Comparison of ENCODE assay signal across 7 cellular contexts in the genomic region with DNA sequence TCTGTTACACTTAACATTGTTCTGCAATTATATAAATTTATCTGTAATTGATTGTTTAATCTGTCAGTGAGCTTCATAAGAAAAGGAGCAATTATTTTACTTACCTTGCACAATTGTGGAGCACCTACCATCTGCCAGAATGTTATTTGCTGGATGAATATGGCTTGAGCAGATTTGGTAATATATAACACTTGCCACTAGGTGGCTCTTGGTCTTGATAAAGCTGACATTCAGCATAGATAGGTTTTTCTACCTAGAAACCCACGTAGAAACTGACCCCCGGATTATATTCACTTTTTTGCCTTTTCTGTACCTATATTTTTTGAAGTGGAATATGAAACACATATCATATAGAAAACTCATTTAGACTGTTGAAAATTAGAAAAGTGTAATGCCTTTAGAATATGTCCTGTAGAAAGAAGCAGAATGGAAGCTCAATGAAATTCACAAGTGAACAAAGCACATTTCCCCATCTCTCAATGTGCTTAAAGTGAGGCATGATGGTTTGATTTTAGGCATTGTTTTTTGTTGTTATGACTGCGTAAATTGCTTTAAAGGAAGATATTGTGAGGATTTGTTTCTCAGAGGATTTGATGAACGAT. TPM values are rescaled to one million over a fixed set of nuclear protein-coding genes. Genes with fewer than 3 reads are reported as not detected.
DNase-seq lines count a peak whose midpoint lies in the region; ATAC-seq and TF ChIP-seq lines count a peak whose summit lies in the region.

No MANE protein-coding gene starts in this region.

- peaks cover 100% of the 10 kb centered on the region for H3K79me2 ChIP-seq in GM23338 (replicated peaks; ENCODE audit: insufficient read depth)
- H3K79me2 ChIP-seq in mesendoderm (ENCODE audit: control insufficient read depth, insufficient read depth, low read length) = peaks cover 72% of the 10 kb centered on the region

- no peaks in the 10 kb centered on the region for H3K36me3 ChIP-seq in GM06990 (ENCODE audit: control insufficient read depth, insufficient read depth, low read length)
- H3K36me3 ChIP-seq in GM23338 (ENCODE audit: insufficient read depth) = no peaks in the 10 kb centered on the region
- no peaks in the 10 kb centered on the region for H3K36me3 ChIP-seq in endocrine pancreas (ENCODE audit: control insufficient read depth, insufficient read depth, low read length)
- no peaks in the 10 kb centered on the region for H3K36me3 ChIP-seq in mesendoderm (ENCODE audit: control insufficient read depth, insufficient read depth, low read length)

- peak; percentile 52 for TF ChIP-seq CTCF in GM06990 (IDR thresholded peaks at IDR 0.05; ENCODE audit: insufficient read depth, low read length, poor library complexity, severe bottlenecking)
- TF ChIP-seq CTCF in GM23338 (conservative IDR thresholded peaks at IDR 0.05; ENCODE audit: low read depth in 2 of 2) = peak; percentile 66 to 86

- H3K4me2 ChIP-seq in GM23338 (peak overlapping the region; percentile 48), mesendoderm (ENCODE audit: low read length) (no peak overlapping the region)

- H3K27me3 Mint-ChIP-seq in GM23338 (ENCODE audit: insufficient read depth, low read depth, poor library complexity) = no peaks in the 10 kb centered on the region

- no peak overlapping the region for H2AFZ ChIP-seq in GM23338

- H3K23ac ChIP-seq in mesendoderm (ENCODE audit: low read length) = no peak overlapping the region

- H4K8ac ChIP-seq in mesendoderm (ENCODE audit: low read depth, low read length) = no peak overlapping the region

- H3K4me3 Mint-ChIP-seq in GM23338 = peak overlapping the region; percentile 42

- H3K4me1 ChIP-seq in GM23338 (ENCODE audit: insufficient read depth) (peaks cover 83% of the 10 kb centered on the region), endocrine pancreas (ENCODE audit: control insufficient read depth, insufficient read depth, low read length) (peaks cover 5% of the 10 kb centered on the region), mesendoderm (ENCODE audit: control insufficient read depth, low read depth, low read length) (peaks cover 12% of the 10 kb centered on the region)

- H3K27ac ChIP-seq in GM23338 (ENCODE audit: low read depth) = peak overlapping the region; percentile 89; the same call in 1 of the 2 replicates
- no peak overlapping the region for H3K27ac ChIP-seq in mesendoderm (ENCODE audit: low read depth, low read length)

- peak; percentile 79 for ATAC-seq in GM23338
- ATAC-seq in GM19328 (IDR thresholded peaks at IDR 0.05; ENCODE audit: unreplicated experiment) = no peak

- no peak for DNase-seq in GM06990 (ENCODE audit: extremely low read depth, insufficient read length)
- DNase-seq in GM23338 (ENCODE audit: low spot score) = peak; percentile 83
- peak; percentile 65 for DNase-seq in M059J (ENCODE audit: low read depth)
- DNase-seq in SIG-M5 treated with dmso at 0.1 percent for 504 hours (lab: John Stamatoyannopoulos, UW; ENCODE audit: unreplicated experiment) = peak; percentile 59
- DNase-seq in mesendoderm = peak; percentile 77

- no peak overlapping the region for H2AK5ac ChIP-seq in mesendoderm (ENCODE audit: low read length)

- peaks cover 2% of the 10 kb centered on the region; the same call in 1 of the 2 replicates for H3F3A ChIP-seq in GM23338 (replicated peaks; ENCODE audit: low read depth)

- H3K27me3 ChIP-seq in GM06990 (replicated peaks; ENCODE audit: control insufficient read depth, insufficient read depth, low read length) (no peaks in the 10 kb centered on the region), GM23338 (ENCODE audit: insufficient read depth) (no peaks in the 10 kb centered on the region), endocrine pancreas (ENCODE audit: control insufficient read depth, insufficient read depth, low read length) (no peaks in the 10 kb centered on the region), mesendoderm (ENCODE audit: insufficient read depth, low read length, poor library complexity) (no peaks in the 10 kb centered on the region)

- H3K9me3 ChIP-seq in endocrine pancreas (ENCODE audit: control insufficient read depth, low read length) = no peaks in the 10 kb centered on the region

- WGBS in mesendoderm (ENCODE audit: extremely low coverage, insufficient coverage, low lambda C conversion rate) = 100% methylated on average over 2 of the region's 4 CpGs

- H4K5ac ChIP-seq in mesendoderm (ENCODE audit: low read length) = no peak overlapping the region

- H3K4ac ChIP-seq in mesendoderm (ENCODE audit: low read depth, low read length) = no peak overlapping the region

- no peak overlapping the region for H2BK5ac ChIP-seq in mesendoderm (ENCODE audit: low read length)

- H3K4me1 Mint-ChIP-seq in GM23338 = peaks cover 52% of the 10 kb centered on the region

- H2BK120ac ChIP-seq in mesendoderm (ENCODE audit: low read depth, low read length) = no peak overlapping the region

- no peak overlapping the region for H3K4me3 ChIP-seq in GM06990 (replicated peaks; ENCODE audit: low read depth, low read length)
- peak overlapping the region; percentile 18 for H3K4me3 ChIP-seq in GM23338
- peak overlapping the region; percentile 53 for H3K4me3 ChIP-seq in endocrine pancreas (ENCODE audit: control insufficient read depth, insufficient read depth, low read length)
- H3K4me3 ChIP-seq in mesendoderm (ENCODE audit: low read length) = no peak overlapping the region

- no peaks in the 10 kb centered on the region for H3K9me3 Mint-ChIP-seq in GM23338

- peak overlapping the region; percentile 62 for H3K56ac ChIP-seq in mesendoderm (ENCODE audit: low read length)

- H3K9me2 ChIP-seq in GM23338 (ENCODE audit: insufficient read depth) = no peaks in the 10 kb centered on the region

- H2BK15ac ChIP-seq in mesendoderm (replicated peaks; ENCODE audit: low read depth) = no peak overlapping the region

- H3K36me3 Mint-ChIP-seq in GM23338 (ENCODE audit: low read depth) = no peaks in the 10 kb centered on the region; the same call in 2 of the 3 replicates

- no peak overlapping the region for H3K9ac ChIP-seq in endocrine pancreas (ENCODE audit: control insufficient read depth, insufficient read depth, low read length)
- peak overlapping the region; percentile 34 for H3K9ac ChIP-seq in mesendoderm (ENCODE audit: low read length)

- H3K27ac Mint-ChIP-seq in GM23338 = peak overlapping the region; percentile 81

- H3K79me1 ChIP-seq in mesendoderm (ENCODE audit: low read length) = peaks cover 11% of the 10 kb centered on the region

- H3K18ac ChIP-seq in mesendoderm (ENCODE audit: low read length) = no peak overlapping the region

- H4K20me1 ChIP-seq in GM23338 (replicated peaks; ENCODE audit: insufficient read depth) = peaks cover 73% of the 10 kb centered on the region

TF ChIP-seq in GM23338, 12 proteins besides CTCF, POLR2A, EP300 and RAD21:
- no peak for TF ChIP-seq JUNB (IDR thresholded peaks at IDR 0.05; ENCODE audit: unreplicated experiment)
- TF ChIP-seq STAT1 (IDR thresholded peaks at IDR 0.05; ENCODE audit: unreplicated experiment) = no peak
- TF ChIP-seq POLR2AphosphoS5 (IDR thresholded peaks at IDR 0.05; ENCODE audit: low read depth) = no peak
- no peak for TF ChIP-seq ZNF114 (CRISPR knock-in tag; IDR thresholded peaks at IDR 0.05)
- TF ChIP-seq, protein P1, sequence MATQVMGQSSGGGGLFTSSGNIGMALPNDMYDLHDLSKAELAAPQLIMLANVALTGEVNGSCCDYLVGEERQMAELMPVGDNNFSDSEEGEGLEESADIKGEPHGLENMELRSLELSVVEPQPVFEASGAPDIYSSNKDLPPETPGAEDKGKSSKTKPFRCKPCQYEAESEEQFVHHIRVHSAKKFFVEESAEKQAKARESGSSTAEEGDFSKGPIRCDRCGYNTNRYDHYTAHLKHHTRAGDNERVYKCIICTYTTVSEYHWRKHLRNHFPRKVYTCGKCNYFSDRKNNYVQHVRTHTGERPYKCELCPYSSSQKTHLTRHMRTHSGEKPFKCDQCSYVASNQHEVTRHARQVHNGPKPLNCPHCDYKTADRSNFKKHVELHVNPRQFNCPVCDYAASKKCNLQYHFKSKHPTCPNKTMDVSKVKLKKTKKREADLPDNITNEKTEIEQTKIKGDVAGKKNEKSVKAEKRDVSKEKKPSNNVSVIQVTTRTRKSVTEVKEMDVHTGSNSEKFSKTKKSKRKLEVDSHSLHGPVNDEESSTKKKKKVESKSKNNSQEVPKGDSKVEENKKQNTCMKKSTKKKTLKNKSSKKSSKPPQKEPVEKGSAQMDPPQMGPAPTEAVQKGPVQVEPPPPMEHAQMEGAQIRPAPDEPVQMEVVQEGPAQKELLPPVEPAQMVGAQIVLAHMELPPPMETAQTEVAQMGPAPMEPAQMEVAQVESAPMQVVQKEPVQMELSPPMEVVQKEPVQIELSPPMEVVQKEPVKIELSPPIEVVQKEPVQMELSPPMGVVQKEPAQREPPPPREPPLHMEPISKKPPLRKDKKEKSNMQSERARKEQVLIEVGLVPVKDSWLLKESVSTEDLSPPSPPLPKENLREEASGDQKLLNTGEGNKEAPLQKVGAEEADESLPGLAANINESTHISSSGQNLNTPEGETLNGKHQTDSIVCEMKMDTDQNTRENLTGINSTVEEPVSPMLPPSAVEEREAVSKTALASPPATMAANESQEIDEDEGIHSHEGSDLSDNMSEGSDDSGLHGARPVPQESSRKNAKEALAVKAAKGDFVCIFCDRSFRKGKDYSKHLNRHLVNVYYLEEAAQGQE (IDR thresholded peaks at IDR 0.05; ENCODE audit: unreplicated experiment) = no peak

RNA-seq across cellular contexts. Expression of a gene that starts 9.5 kb away (rescaled TPM):
- total RNA-seq in GM23338 (2014; rRNA removed; shearing (Covaris generic)) = 205 and 212 TPM in 2 replicates
- polyA plus RNA-seq in GM23338 (2016; fragmentation: Nextera tagmentation; extraction: Ambion mirVana) = 457 and 461 TPM in 2 replicates
- total RNA-seq in M059J (2014; rRNA removed; shearing (Covaris generic)) = 53.9 and 103 TPM in 2 replicates
- 77.2 TPM for polyA plus RNA-seq in mesendoderm (2013, experiment 1 of 2)
- 77.5 TPM for polyA plus RNA-seq in mesendoderm (2013, experiment 2 of 2)

Comparison
In these comparisons a context has a peak if more than half of its experiments do, and no peak if none do; other contexts are left out.
1. H3K4me3 ChIP-seq: peak in GM23338 (single experiment) and endocrine pancreas (single experiment); none in GM06990 (single experiment) and mesendoderm (single experiment).